8 cellular contexts compared by ENCODE assay signal in the genomic region with DNA sequence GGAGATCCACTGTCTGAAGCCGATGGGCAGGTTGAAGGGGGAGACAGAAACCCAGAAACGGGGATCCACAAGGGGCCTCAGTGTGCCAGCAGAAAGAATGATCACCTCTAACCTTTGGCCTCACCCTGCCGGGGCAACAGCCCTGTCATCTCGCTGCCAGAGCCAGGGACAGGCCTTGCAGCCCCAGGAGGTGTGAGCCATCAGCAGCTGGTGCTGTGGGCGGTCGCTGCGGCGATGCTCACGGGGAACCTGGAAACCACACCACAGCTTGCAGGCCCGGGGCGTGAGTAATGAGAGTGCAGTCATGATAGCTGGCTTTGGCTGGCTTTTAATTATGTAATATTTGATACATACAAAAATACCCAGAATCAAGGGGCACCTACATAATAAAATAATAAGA. TPM values are rescaled to one million over a fixed set of nuclear protein-coding genes. Genes with fewer than 3 reads are reported as not detected.
DNase-seq lines count a peak whose midpoint lies in the region; ATAC-seq and TF ChIP-seq lines count a peak whose summit lies in the region.

No MANE protein-coding gene starts in this region.

- H3K36me3 Mint-ChIP-seq in glutamatergic neuron (ENCODE audit: unreplicated experiment) (peaks cover 8% of the 10 kb centered on the region), osteocyte (ENCODE audit: unreplicated experiment) (no peaks in the 10 kb centered on the region)

- ATAC-seq in GM18907 (IDR thresholded peaks at IDR 0.05; ENCODE audit: unreplicated experiment) (peak; percentile 83), HG03354 (IDR thresholded peaks at IDR 0.05; ENCODE audit: poor library complexity, severe bottlenecking, unreplicated experiment) (peak; percentile 83)

- TF ChIP-seq CTCF in glutamatergic neuron (IDR thresholded peaks at IDR 0.05; ENCODE audit: partially characterized antibody, unreplicated experiment) (no peak), osteocyte (IDR thresholded peaks at IDR 0.05) (no peak)

- H3K27ac Mint-ChIP-seq in glutamatergic neuron (ENCODE audit: unreplicated experiment) (no peak overlapping the region), osteocyte (ENCODE audit: unreplicated experiment) (no peak overlapping the region)

- H3K4me3 Mint-ChIP-seq in glutamatergic neuron (ENCODE audit: unreplicated experiment) (no peak overlapping the region), osteocyte (ENCODE audit: unreplicated experiment) (no peak overlapping the region)

- peaks cover 1% of the 10 kb centered on the region for H3K9me3 Mint-ChIP-seq in glutamatergic neuron (ENCODE audit: unreplicated experiment)
- peaks cover 10% of the 10 kb centered on the region for H3K9me3 Mint-ChIP-seq in osteocyte (ENCODE audit: unreplicated experiment)

- H3K27me3 Mint-ChIP-seq in glutamatergic neuron (ENCODE audit: unreplicated experiment) (peaks cover 7% of the 10 kb centered on the region), osteocyte (ENCODE audit: unreplicated experiment) (no peaks in the 10 kb centered on the region)

- H3K4me1 Mint-ChIP-seq in glutamatergic neuron (ENCODE audit: low read depth, unreplicated experiment) (no peaks in the 10 kb centered on the region), osteocyte (ENCODE audit: unreplicated experiment) (no peaks in the 10 kb centered on the region)

- DNase-seq in activated CD4-positive, alpha-beta T cell treated with anti-CD3 and anti-CD28 coated beads for 24 hours (ENCODE audit: low read depth in 2 of 2) = peak; percentile 55 to 61
- peak; percentile 36 for DNase-seq in cerebellum (ENCODE audit: low spot score)
- DNase-seq in stimulated activated CD8-positive, alpha-beta memory T cell treated with anti-CD3 and anti-CD28 coated beads, Interleukin-12 subunit alpha, Interleukin-12 subunit beta, amount 100 ng/mL, for 1 hour (ENCODE audit: low read depth) = peak; percentile 53
- no peak for DNase-seq in glutamatergic neuron
- no peak for DNase-seq in putamen (ENCODE audit: low spot score)
- no peak for DNase-seq in osteocyte (ENCODE audit: extremely low spot score, unreplicated experiment)

RNA-seq across cellular contexts. Expression of a gene that starts 4.7 kb away (rescaled TPM):
- total RNA-seq in cerebellum (26.3 TPM), glutamatergic neuron (ENCODE audit: unreplicated experiment) (83.1 TPM), osteocyte (43.2 and 44.7 TPM in 2 replicates)

Comparison
In these comparisons a context has a peak if more than half of its experiments do, and no peak if none do; other contexts are left out.
1. DNase-seq: peak in activated CD4-positive, alpha-beta T cell treated with anti-CD3 and anti-CD28 coated beads for 24 hours (2 of 2), cerebellum (single experiment) and stimulated activated CD8-positive, alpha-beta memory T cell treated with anti-CD3 and anti-CD28 coated beads, Interleukin-12 subunit alpha, Interleukin-12 subunit beta, amount 100 ng/mL, for 1 hour (single experiment); none in glutamatergic neuron (single experiment), putamen (single experiment) and osteocyte (single experiment).